ENCODE assay signal across 8 cellular contexts in genomic region chr6:32175711-32176475, GRCh38. TPM values are rescaled to one million over a fixed set of nuclear protein-coding genes. Genes with fewer than 3 reads are reported as not detected.
A peak's percentile ranks its signal among the peaks of the same experiment; 100 is the strongest.
DNase-seq lines count a peak whose midpoint lies in the region; ATAC-seq and TF ChIP-seq lines count a peak whose summit lies in the region.

TSS of gene AGPAT1 (minus strand) at chr6:32176084. CDS start at chr6:32171496, 4,588 bp downstream.

- no peak for TF ChIP-seq CTCF in OCI-LY7 (conservative IDR thresholded peaks at IDR 0.05; ENCODE audit: low read length)

- H3K36me3 Mint-ChIP-seq in IgD-negative memory B cell, result peaks cover 5% of the 10 kb centered on the region

- H3K9me3 ChIP-seq in OCI-LY7 (ENCODE audit: low read length), result no peaks in the 10 kb centered on the region
- H3K9me3 ChIP-seq in mesodermal cell (ENCODE audit: control insufficient read depth, low read length), result no peaks in the 10 kb centered on the region

- intact Hi-C loops in OCI-LY7 (cut with micrococcal nuclease; ENCODE audit: unreplicated experiment), result loop anchor here (2.0 kb wide), 1 partner anchor 21 kb away; the partner anchor contains the start of gene PPT2

- H3K4me3 ChIP-seq in OCI-LY7 (ENCODE audit: low read depth, low read length, poor library complexity, severe bottlenecking) (peak within 1 kb of the TSS; percentile 87), mesodermal cell (ENCODE audit: extremely low read depth, insufficient read depth, low read length, poor library complexity, severe bottlenecking) (peak within 1 kb of the TSS; percentile 99)

- H3K9me2 ChIP-seq in OCI-LY7 (ENCODE audit: insufficient read depth, low read length), result no peaks in the 10 kb centered on the region

- peak within 1 kb of the TSS; percentile 96 for H3K4me2 ChIP-seq in OCI-LY7 (ENCODE audit: low read length)

- CTCF ChIA-PET in OCI-LY7 (lab: Charles Lee; ENCODE audit: unreplicated experiment), result no interaction called here

- H3K9me3 Mint-ChIP-seq in IgD-negative memory B cell, result no peaks in the 10 kb centered on the region

- WGBS in mesodermal cell (ENCODE audit: insufficient coverage in 2 of 2), 2 experiments, result 2 to 5% methylated on average over 9 to 10 of the region's 27 CpGs

- H3K4me1 Mint-ChIP-seq in IgD-negative memory B cell, result peaks cover 22 to 56% (median 30%) of the 10 kb centered on the region in 3 donors

- no TSS peak for BruUV-seq in OCI-LY7 (replicated peaks; lab: Mats Ljungman, UMichigan)

- DNase-seq in C1 segment of cervical spinal cord (lab: John Stamatoyannopoulos, UW) (peak; percentile 37 to 98 (median 95)), OCI-LY7 (ENCODE audit: low spot score) (peak; percentile 96)
- DNase-seq in activated CD8-positive, alpha-beta memory T cell treated with anti-CD3 and anti-CD28 coated beads, Interleukin-2, amount 50 U/mL, for 48 hours, result peak; percentile 97
- DNase-seq in stimulated activated CD8-positive, alpha-beta memory T cell treated with anti-CD3 and anti-CD28 coated beads, Interleukin-15, amount 100 ng/mL, for 1 hour (ENCODE audit: low read depth), result peak; percentile 93

- H3K79me2 ChIP-seq in OCI-LY7 (ENCODE audit: insufficient read depth, low read depth, low read length), result peaks cover 14% of the 10 kb centered on the region; the same call in 1 of the 2 replicates

- peaks cover 4% of the 10 kb centered on the region; the same call in 1 of the 2 replicates for H3K36me3 ChIP-seq in OCI-LY7 (ENCODE audit: insufficient read depth, low read length)
- peaks cover 33% of the 10 kb centered on the region for H3K36me3 ChIP-seq in mesodermal cell (ENCODE audit: control insufficient read depth, insufficient read depth, low read length)

- POLR2A ChIA-PET in OCI-LY7 (lab: Charles Lee), result interaction anchor here (0.5 to 2.1 kb wide), 6 partner anchors 13 to 1761 kb away, joined by 3 to 11 read pairs (median 4); partner anchors contain the start of genes GPSM3 and PBX2

- peak within 1 kb of the TSS; percentile 72 to 95 (median 89) for H3K4me3 Mint-ChIP-seq in IgD-negative memory B cell

- peak within 1 kb of the TSS; percentile 56 for H3K27ac ChIP-seq in OCI-LY7 (ENCODE audit: low read depth, low read length, poor library complexity, severe bottlenecking)
- H3K27ac ChIP-seq in mesodermal cell (ENCODE audit: low read depth, low read length, severe bottlenecking), result peak within 1 kb of the TSS; percentile 98

- ATAC-seq in GM19467 (IDR thresholded peaks at IDR 0.05; ENCODE audit: unreplicated experiment), result peak; percentile 36

- H2AFZ ChIP-seq in OCI-LY7 (ENCODE audit: low read length), result peak within 1 kb of the TSS; percentile 49; the same call in 1 of the 2 replicates

- in situ Hi-C loops in endometrial microvascular endothelial cells (cut with HindIII; ENCODE audit: inconsistent ontology term, low pct_unique_long_range_greater_than_20kb, low sequenced_read_pairs), result no loop called here

- no peaks in the 10 kb centered on the region for H4K20me1 ChIP-seq in OCI-LY7 (ENCODE audit: insufficient read depth, low read length)

- H3K4me1 ChIP-seq in OCI-LY7 (ENCODE audit: insufficient read depth, low read length, poor library complexity, severe bottlenecking) (peaks cover 44% of the 10 kb centered on the region), mesodermal cell (ENCODE audit: control insufficient read depth, insufficient read depth, low read length, poor library complexity, severe bottlenecking) (peaks cover 23% of the 10 kb centered on the region)

- peak within 1 kb of the TSS; percentile 94 to 99 (median 98) for H3K27ac Mint-ChIP-seq in IgD-negative memory B cell

- no peaks in the 10 kb centered on the region for H3K27me3 Mint-ChIP-seq in IgD-negative memory B cell

RNA-seq across cellular contexts. Expression of gene AGPAT1, which starts in this region (rescaled TPM):
- polyA plus RNA-seq in IgD-negative memory B cell, result 17.2 TPM
- total RNA-seq in OCI-LY7 (2014; rRNA removed; shearing (Covaris generic)), result 18.0 and 24.5 TPM in 2 replicates
- total RNA-seq in OCI-LY7 (2022) (28.1 and 30.1 TPM in 2 replicates), endometrial microvascular endothelial cells (ENCODE audit: inconsistent ontology term) (37.0 TPM)
- 123 TPM for polyA plus RNA-seq in mesodermal cell (2013, experiment 1 of 2)
- 98.6 TPM for polyA plus RNA-seq in mesodermal cell (2013, experiment 2 of 2)

Comparison
In these comparisons a context has a peak if more than half of its experiments do, and no peak if none do; other contexts are left out.
1. Peak in every context shown above with its lines: DNase-seq, ATAC-seq, H3K4me3 ChIP-seq and H3K27ac ChIP-seq.